In the genomic region with DNA sequence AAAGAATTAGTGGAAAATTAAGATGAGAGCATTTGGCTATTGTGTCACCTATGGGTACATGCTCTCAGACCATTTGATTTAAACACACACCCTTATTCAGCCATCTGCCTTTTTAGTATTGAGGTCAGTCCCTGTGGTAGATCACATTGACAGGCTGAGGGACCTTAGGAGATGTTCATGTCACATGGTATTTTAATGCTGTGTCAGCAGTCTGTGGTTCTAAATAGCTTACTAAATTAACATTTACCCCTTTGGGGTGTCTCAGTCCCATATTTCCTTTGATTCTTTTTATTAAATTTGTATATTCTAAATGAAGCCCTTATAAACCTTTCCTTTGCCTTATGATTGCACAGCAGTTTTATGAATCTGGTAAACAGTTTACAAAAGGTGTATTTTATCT, we compare ENCODE assay signal across 11 cellular contexts. TPM values are rescaled to one million over a fixed set of nuclear protein-coding genes. Genes with fewer than 3 reads are reported as not detected.
DNase-seq lines count a peak whose midpoint lies in the region; ATAC-seq and TF ChIP-seq lines count a peak whose summit lies in the region.
"Had no signal": no experiment of that assay in that cellular context is flagged by ENCODE, and none has a peak within 500 bp of the region (broad histone marks: within the 10 kb centered on the region; RNA-seq: fewer than 3 reads in every experiment).

No MANE protein-coding gene starts in this region.

- BruUV-seq in mammary epithelial cell (replicated peaks; lab: Mats Ljungman, UMichigan) = no TSS peak

- peaks cover 17 to 23% (median 20%) of the 10 kb centered on the region in 10 experiments for H3K4me1 ChIP-seq in BLaER1 treated with 17β-estradiol and CSF1 and Interleukin-3, amounts not matched to agents 10 nM and 100 nM
- H3K4me1 ChIP-seq in Karpas-422 (ENCODE audit: low read length) = peaks cover 18% of the 10 kb centered on the region
- H3K4me1 ChIP-seq in mammary epithelial cell (ENCODE audit: insufficient read depth, low read length) = peaks cover 18% of the 10 kb centered on the region

- H3K9me3 ChIP-seq in BLaER1 treated with 17β-estradiol and CSF1 and Interleukin-3, amounts not matched to agents 10 nM and 100 nM (replicated peaks in 1 of 11) = peaks cover 0 to under 1% (median 0%) of the 10 kb centered on the region in 11 experiments; a peak in 2 of 22 replicates
- H3K9me3 ChIP-seq in Karpas-422 (ENCODE audit: low read length) (no peaks in the 10 kb centered on the region), mammary epithelial cell (replicated peaks; ENCODE audit: insufficient read depth, low read length) (no peaks in the 10 kb centered on the region)

- H3K36me3 ChIP-seq in BLaER1 treated with 17β-estradiol and CSF1 and Interleukin-3, amounts not matched to agents 10 nM and 100 nM = peaks cover 58 to 61% (median 59%) of the 10 kb centered on the region in 11 experiments
- H3K36me3 ChIP-seq in Karpas-422 (ENCODE audit: insufficient read depth, low read length) (peaks cover 47% of the 10 kb centered on the region), mammary epithelial cell (ENCODE audit: insufficient read depth, low read length) (peaks cover 39% of the 10 kb centered on the region)

- H3K27me3 Mint-ChIP-seq in nephron (ENCODE audit: low read depth) (no peaks in the 10 kb centered on the region), CD14-positive monocyte (ENCODE audit: low read depth in 3 of 3) (peaks cover 0 to 1% (median 0%) of the 10 kb centered on the region in 3 donors)
- H3K27me3 Mint-ChIP-seq: dendritic cell treated with granulocyte-macrophage colony-stimulating factor and Interleukin-4, amounts not matched to agents 40 ng/mL and 50 ng/mL, for 4 days had no signal

- H3K4me3 Mint-ChIP-seq in nephron = peak overlapping the region; percentile 98 to 99 (median 99)
- no peak overlapping the region for H3K4me3 Mint-ChIP-seq in CD14-positive monocyte

- peak overlapping the region; percentile 95 to 100 (median 99); a peak in 21 of 22 replicates for H3K9ac ChIP-seq in BLaER1 treated with 17β-estradiol and CSF1 and Interleukin-3, amounts not matched to agents 10 nM and 100 nM
- H3K9ac ChIP-seq in Karpas-422 (ENCODE audit: low read length) (peak overlapping the region; percentile 98; the same call in 1 of the 2 replicates), mammary epithelial cell (ENCODE audit: insufficient read depth, low read length) (no peak overlapping the region)

- peaks cover 16% of the 10 kb centered on the region for H3K4me1 Mint-ChIP-seq in nephron
- peaks cover 22% of the 10 kb centered on the region for H3K4me1 Mint-ChIP-seq in CD14-positive monocyte

- intact Hi-C loops in mammary epithelial cell (cut with micrococcal nuclease) = loop anchor here (1.0 to 2.0 kb wide), 2 partner anchors 162 to 388 kb away; a partner anchor contains a TSS
- intact Hi-C loops in CD14-positive monocyte (cut with micrococcal nuclease) = no loop called here

- H3K27ac Mint-ChIP-seq in nephron = peak overlapping the region in 1 of 3 experiments; percentile 97
- peak overlapping the region in 2 of 7 donors; percentile 27 to 99 for H3K27ac Mint-ChIP-seq in CD14-positive monocyte

- ATAC-seq in HG02759 (IDR thresholded peaks at IDR 0.05; ENCODE audit: unreplicated experiment) = no peak

- H3K9me3 Mint-ChIP-seq in nephron = peaks cover 2% of the 10 kb centered on the region
- H3K9me3 Mint-ChIP-seq in CD14-positive monocyte = peaks cover 0 to 3% (median 0%) of the 10 kb centered on the region in 7 donors
- H3K9me3 Mint-ChIP-seq: dendritic cell treated with granulocyte-macrophage colony-stimulating factor and Interleukin-4, amounts not matched to agents 40 ng/mL and 50 ng/mL, for 4 days had no signal

- dilution Hi-C loops in mammary epithelial cell (cut with HindIII; ENCODE audit: low sequenced_read_pairs) = loop anchor here (10.0 kb wide), 2 partner anchors 84 to 316 kb away; no protein-coding TSS in a partner anchor

- H3K27ac ChIP-seq in BLaER1 treated with 17β-estradiol and CSF1 and Interleukin-3, amounts not matched to agents 10 nM and 100 nM = peak overlapping the region in 2 of 11 experiments; percentile 97 to 100; a peak in 4 of 22 replicates
- H3K27ac ChIP-seq in Karpas-422 (ENCODE audit: low read length) (0 out of 2 replicates have a peak overlapping the region, but pooled peaks have one; percentile 78), mammary epithelial cell (ENCODE audit: insufficient read depth, low read depth, low read length) (no peak overlapping the region)

- peaks cover 55% of the 10 kb centered on the region for H3K79me2 ChIP-seq in Karpas-422 (ENCODE audit: low read length)
- H3K79me2 ChIP-seq in mammary epithelial cell (ENCODE audit: insufficient read depth, low read length) = peaks cover 68% of the 10 kb centered on the region

- CTCF ChIA-PET in mammary epithelial cell (lab: Charles Lee; ENCODE audit: low non-redundant PET) (no interaction called here), GM10248 (lab: Yijun Ruan, JAX) (interaction anchor here (1.4 to 1.8 kb wide), 2 partner anchors 29 to 156 kb away, joined by 3 to 5 read pairs; no protein-coding TSS in a partner anchor)

- peak overlapping the region; percentile 76 to 97 (median 84) for H3K4me2 ChIP-seq in BLaER1 treated with 17β-estradiol and CSF1 and Interleukin-3, amounts not matched to agents 10 nM and 100 nM
- H3K4me2 ChIP-seq in Karpas-422 (ENCODE audit: low read depth, low read length, poor library complexity, severe bottlenecking) (peak overlapping the region; percentile 84), mammary epithelial cell (ENCODE audit: insufficient read depth, low read depth, low read length) (peak overlapping the region; percentile 83)

- H3K4me3 ChIP-seq in BLaER1 treated with 17β-estradiol and CSF1 and Interleukin-3, amounts not matched to agents 10 nM and 100 nM = peak overlapping the region; percentile 87 to 100 (median 91); a peak in 19 of 20 replicates
- peak overlapping the region; percentile 99 for H3K4me3 ChIP-seq in Karpas-422 (ENCODE audit: low read length)
- peak overlapping the region in 1 of 3 experiments; percentile 96 for H3K4me3 ChIP-seq in mammary epithelial cell (replicated peaks in 1 of 3; ENCODE audit: insufficient read depth in 1 of 3, low read depth in 2 of 3, low read length in 3 of 3)

- H3K27me3 ChIP-seq in BLaER1 treated with 17β-estradiol and CSF1 and Interleukin-3, amounts not matched to agents 10 nM and 100 nM = no peaks in the 10 kb centered on the region
- H3K27me3 ChIP-seq in Karpas-422 (ENCODE audit: low read length) (no peaks in the 10 kb centered on the region), mammary epithelial cell (ENCODE audit: insufficient read depth, low read length) (no peaks in the 10 kb centered on the region)

- no peak overlapping the region for H2AFZ ChIP-seq in Karpas-422 (ENCODE audit: low read length)
- H2AFZ ChIP-seq in mammary epithelial cell (ENCODE audit: low read depth, low read length) = no peak overlapping the region

- TF ChIP-seq CTCF in mammary epithelial cell (conservative IDR thresholded peaks at IDR 0.05 in 1 of 2, IDR thresholded peaks at IDR 0.05 in 1 of 2; ENCODE audit: extremely low read depth in 1 of 2, insufficient read depth in 1 of 2, low read depth in 1 of 2, low read length in 2 of 2) (no peak), nephron (IDR thresholded peaks at IDR 0.05; ENCODE audit: unreplicated experiment in 3 of 3) (no peak), CD14-positive monocyte (IDR thresholded peaks at IDR 0.05) (no peak), GM10248 (IDR thresholded peaks at IDR 0.05; ENCODE audit: control extremely low read depth, extremely low read depth, low read depth, missing control alignments) (no peak)

- POLR2A ChIA-PET in GM10248 (lab: Yijun Ruan, JAX) = no interaction called here

- DNase-seq in Karpas-422 (no peak), mammary epithelial cell (no peak), CD14-positive monocyte (ENCODE audit: low spot score) (no peak), GM19240 (ENCODE audit: insufficient read length, low spot score) (no peak), GM10248 (ENCODE audit: extremely low spot score) (no peak)
- DNase-seq: activated CD4-positive, alpha-beta T cell treated with anti-CD3 and anti-CD28 coated beads, Interleukin-2, amount 50 U/mL, for 1 hour; EL had no signal

- peaks cover 54 to 69% (median 64%) of the 10 kb centered on the region in 11 experiments for H4K20me1 ChIP-seq in BLaER1 treated with 17β-estradiol and CSF1 and Interleukin-3, amounts not matched to agents 10 nM and 100 nM
- H4K20me1 ChIP-seq in Karpas-422 (ENCODE audit: insufficient read depth, low read depth, low read length) (peaks cover 14% of the 10 kb centered on the region; the same call in 1 of the 2 replicates), mammary epithelial cell (ENCODE audit: insufficient read depth, low read length) (no peaks in the 10 kb centered on the region)

- H3K36me3 Mint-ChIP-seq in nephron (ENCODE audit: low read depth) (peaks cover 53% of the 10 kb centered on the region), CD14-positive monocyte (peaks cover 48 to 58% of the 10 kb centered on the region in 2 donors)

- H3K9me2 ChIP-seq in Karpas-422 (replicated peaks; ENCODE audit: insufficient read depth, low read length) = no peaks in the 10 kb centered on the region

- in situ Hi-C loops in mammary epithelial cell (cut with MboI; ENCODE audit: low sequenced_read_pairs in 2 of 2) = no loop called here

RNA-seq across cellular contexts. Expression of a gene that starts 2.3 kb away (rescaled TPM):
- total RNA-seq in Karpas-422 (2014; rRNA removed; shearing (Covaris generic); ENCODE audit: low replicate concordance) = 179 and 239 TPM in 2 replicates
- total RNA-seq in mammary epithelial cell = 100 to 1,000 TPM; 105 to 116 TPM
- polyA plus RNA-seq in mammary epithelial cell (59.5 TPM), CD14-positive monocyte (10 to 100 TPM in 1 of 2 donors, 1 to 10 TPM in 1; 9.7 to 18.5 TPM)
- polyA minus RNA-seq in mammary epithelial cell = 104 TPM

Comparison
In these comparisons a context has a peak if more than half of its experiments do, and no peak if none do; other contexts are left out.
1. H3K4me3 Mint-ChIP-seq: peak in nephron (3 of 3); none in CD14-positive monocyte (0 of 2).
2. Peak in every context shown above with its lines, with median percentiles within 50 percentile points of each other: H3K4me2 ChIP-seq.